Comparison of ENCODE assay signal across 21 cellular contexts in genomic region chr10:62580396-62580795, GRCh38.
"Had no signal": no experiment of that assay in that cellular context is flagged by ENCODE, and none has a peak within 500 bp of the region (broad histone marks: within the 10 kb centered on the region; RNA-seq: fewer than 3 reads in every experiment).

No MANE protein-coding gene starts in this region.

- H3K4me3 ChIP-seq: coronary artery, gastrocnemius medialis, heart right ventricle, lower lobe of right lung, pancreas, tibial nerve, vagina had no signal

- H3K27ac ChIP-seq: gastrocnemius medialis, lower lobe of right lung, pancreas, tibial nerve, vagina had no signal

- H3K27me3 ChIP-seq: gastrocnemius medialis, pancreas, tibial nerve, vagina had no signal

- FAIRE-seq: endothelial cell of umbilical vein, pancreas had no signal

- H3K4me1 ChIP-seq: gastrocnemius medialis, pancreas had no signal

- H3K36me3 ChIP-seq: gastrocnemius medialis, heart right ventricle, lower lobe of right lung, pancreas, tibial nerve, vagina had no signal

- H3K9me3 ChIP-seq: gastrocnemius medialis, heart right ventricle, lower lobe of right lung, pancreas, tibial nerve, vagina had no signal

- DNase-seq: activated CD4-positive, alpha-beta T cell treated with anti-CD3 and anti-CD28 coated beads, Interleukin-2, amount 10 ng/mL, durations not matched to agents 7 days and 5 days; activated CD8-positive, alpha-beta memory T cell treated with anti-CD3 and anti-CD28 coated beads, Interleukin-2, amount 50 U/mL, for 48 hours; activated gamma-delta T cell; activated T-cell treated with anti-CD3 and anti-CD28 coated beads, Interleukin-2, amount 50 U/mL, for 72 hours; amniotic stem cell; effector CD8-positive, alpha-beta T cell; gastrocnemius medialis; heart right ventricle; left colon; lower lobe of right lung; pancreas; retina; stimulated activated CD4-positive, alpha-beta T cell treated with anti-CD3 and anti-CD28 coated beads, Interleukin-15, amount 100 ng/mL, for 24 hours; stimulated activated CD4-positive, alpha-beta T cell treated with anti-CD3 and anti-CD28 coated beads, Interleukin-4, amount 100 ng/mL, for 1 hour; stimulated activated naive CD4-positive, alpha-beta T cell; substantia nigra had no signal

- ATAC-seq: activated naive CD4-positive, alpha-beta T cell treated with anti-CD3 and anti-CD28 coated beads, Interleukin-2, amount 50 U/mL, for 72 hours; activated T-cell treated with anti-CD3 and anti-CD28 coated beads, Interleukin-2, amount 50 U/mL, for 72 hours; gastrocnemius medialis; heart right ventricle; left colon; lower lobe of right lung; pancreas had no signal
